16 cellular contexts compared by ENCODE assay signal in the genomic region with DNA sequence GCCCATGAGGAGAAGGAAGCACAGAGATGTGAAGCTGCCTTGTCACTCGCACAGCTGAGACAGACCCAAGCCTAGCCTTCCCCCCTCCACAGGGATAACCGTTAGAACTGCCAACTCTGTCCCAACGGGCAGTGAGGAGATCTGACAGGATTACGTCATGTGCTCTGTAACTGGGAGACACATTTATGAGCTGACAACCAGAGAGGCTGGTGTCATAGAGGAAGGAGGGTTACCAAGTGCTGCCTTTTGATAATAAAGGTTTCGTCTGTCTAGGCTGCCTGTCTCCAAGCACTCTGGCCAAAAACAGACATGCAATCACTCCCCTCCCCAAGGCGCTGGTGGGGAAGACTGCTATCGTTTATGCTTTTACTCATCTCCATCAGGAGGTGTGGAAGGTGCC.
DNase-seq lines count a peak whose midpoint lies in the region; ATAC-seq and TF ChIP-seq lines count a peak whose summit lies in the region.
"Had no signal": no experiment of that assay in that cellular context is flagged by ENCODE, and none has a peak within 500 bp of the region (broad histone marks: within the 10 kb centered on the region; RNA-seq: fewer than 3 reads in every experiment).

No MANE protein-coding gene starts in this region.

- no peak overlapping the region for H3K56ac ChIP-seq in mesendoderm (ENCODE audit: low read length)

- no peak overlapping the region for H2BK5ac ChIP-seq in mesendoderm (ENCODE audit: low read length)

- H2BK120ac ChIP-seq in mesendoderm (ENCODE audit: low read depth, low read length), result no peak overlapping the region

- no peak for ATAC-seq in GM18519 (IDR thresholded peaks at IDR 0.05; ENCODE audit: low FRiP score, unreplicated experiment)
- ATAC-seq in HG03139 (IDR thresholded peaks at IDR 0.05; ENCODE audit: unreplicated experiment), result no peak
- ATAC-seq: esophagus mucosa; stimulated activated memory B cell treated with anti-CD40 and anti-IgM and Interleukin-4, amounts not matched to agents 10 μg/mL and 1 μg/mL and 100 μg/mL, for 72 hours had no signal

- H3K4me1 ChIP-seq in BLaER1 (peaks cover 21% of the 10 kb centered on the region), esophagus squamous epithelium (peaks cover 0 to 16% (median 0%) of the 10 kb centered on the region in 3 donors), mesendoderm (ENCODE audit: control insufficient read depth, low read depth, low read length) (peaks cover 5% of the 10 kb centered on the region), breast epithelium (no peaks in the 10 kb centered on the region)

- intact Hi-C loops in esophagus squamous epithelium (cut with DNase I), result no loop called here
- intact Hi-C loops in breast epithelium (cut with DNase I; ENCODE audit: low total_unique reads), result no loop called here

- no peaks in the 10 kb centered on the region for H3K79me2 ChIP-seq in mesendoderm (ENCODE audit: control insufficient read depth, insufficient read depth, low read length)

- WGBS in esophagus squamous epithelium, 2 donors, result 55 to 59% methylated on average over 6 to 7 of the region's 7 CpGs
- no CpG with 5 or more reads among the region's 7 CpGs for WGBS in mesendoderm (ENCODE audit: extremely low coverage, insufficient coverage, low lambda C conversion rate)

- H3K9ac ChIP-seq in BLaER1 (0 out of 2 replicates have a peak overlapping the region, but pooled peaks have one; percentile 25), mesendoderm (ENCODE audit: low read length) (no peak overlapping the region)

- no peaks in the 10 kb centered on the region for H4K20me1 ChIP-seq in BLaER1

- no peaks in the 10 kb centered on the region for H3K79me1 ChIP-seq in mesendoderm (ENCODE audit: low read length)

- TF ChIP-seq CTCF in NB4 (IDR thresholded peaks at IDR 0.05; ENCODE audit: low read depth, low read length), result no peak
- no peak for TF ChIP-seq CTCF in esophagus squamous epithelium (IDR thresholded peaks at IDR 0.05)
- no peak for TF ChIP-seq CTCF in breast epithelium (IDR thresholded peaks at IDR 0.05)

- H3K27me3 ChIP-seq in BLaER1 (no peaks in the 10 kb centered on the region), esophagus squamous epithelium (no peaks in the 10 kb centered on the region), mesendoderm (ENCODE audit: insufficient read depth, low read length, poor library complexity) (no peaks in the 10 kb centered on the region), breast epithelium (peaks cover 0 to 7% of the 10 kb centered on the region in 2 donors)
- H3K27me3 ChIP-seq: vagina had no signal

- no peak overlapping the region for H2BK15ac ChIP-seq in mesendoderm (replicated peaks; ENCODE audit: low read depth)

- H3K23ac ChIP-seq in mesendoderm (ENCODE audit: low read length), result peak overlapping the region; percentile 24

- H3K27ac ChIP-seq in BLaER1 (0 out of 2 replicates have a peak overlapping the region, but pooled peaks have one; percentile 32), esophagus squamous epithelium (peak overlapping the region in 3 of 4 donors; percentile 36 to 59 (median 41)), mesendoderm (ENCODE audit: low read depth, low read length) (no peak overlapping the region), breast epithelium (no peak overlapping the region)
- H3K27ac ChIP-seq: vagina, VCaP had no signal

- TF ChIP-seq POLR2A in NB4 (IDR thresholded peaks at IDR 0.05; ENCODE audit: extremely low read depth, insufficient read length) (no peak), esophagus squamous epithelium (IDR thresholded peaks at IDR 0.05) (no peak), breast epithelium (IDR thresholded peaks at IDR 0.05) (no peak)

- H3K4me2 ChIP-seq in BLaER1 (peak overlapping the region; percentile 76), mesendoderm (ENCODE audit: low read length) (no peak overlapping the region)

- no peak overlapping the region for H3K4me3 ChIP-seq in BLaER1
- H3K4me3 ChIP-seq in NB4 (ENCODE audit: low read depth, low read length), result no peak overlapping the region
- H3K4me3 ChIP-seq in esophagus squamous epithelium, result no peak overlapping the region
- no peak overlapping the region for H3K4me3 ChIP-seq in mesendoderm (ENCODE audit: low read length)
- H3K4me3 ChIP-seq in breast epithelium, result no peak overlapping the region
- H3K4me3 ChIP-seq: vagina had no signal

- no peak overlapping the region for H3K4ac ChIP-seq in mesendoderm (ENCODE audit: low read depth, low read length)

- H3K9me3 ChIP-seq in BLaER1, result no peaks in the 10 kb centered on the region
- H3K9me3 ChIP-seq in esophagus squamous epithelium, result no peaks in the 10 kb centered on the region
- no peaks in the 10 kb centered on the region for H3K9me3 ChIP-seq in breast epithelium
- H3K9me3 ChIP-seq: vagina had no signal

- no peak overlapping the region for H4K8ac ChIP-seq in mesendoderm (ENCODE audit: low read depth, low read length)

- H2AK5ac ChIP-seq in mesendoderm (ENCODE audit: low read length), result no peak overlapping the region

- DNase-seq in NB4 (ENCODE audit: low read depth) (peak; percentile 48), esophagus squamous epithelium (lab: John Stamatoyannopoulos, UW) (no peak), mesendoderm (no peak), breast epithelium (ENCODE audit: low spot score in 2 of 2) (no peak), NCI-H187 (lab: John Stamatoyannopoulos, UW) (no peak)
- DNase-seq: AML-193; NCI-H1092 treated with DMSO at 0.1 percent for 48 hours; NCI-H510A; stimulated activated CD4-positive, alpha-beta T cell treated with anti-CD3 and anti-CD28 coated beads, Interleukin-4, amount 100 ng/mL, for 24 hours had no signal

- no peak overlapping the region for H4K5ac ChIP-seq in mesendoderm (ENCODE audit: low read length)

- no peak overlapping the region for H3K18ac ChIP-seq in mesendoderm (ENCODE audit: low read length)

- H3K36me3 ChIP-seq in BLaER1 (no peaks in the 10 kb centered on the region), esophagus squamous epithelium (no peaks in the 10 kb centered on the region), mesendoderm (ENCODE audit: control insufficient read depth, insufficient read depth, low read length) (no peaks in the 10 kb centered on the region), breast epithelium (no peaks in the 10 kb centered on the region)
- H3K36me3 ChIP-seq: vagina had no signal

Comparison
In these comparisons a context has a peak if more than half of its experiments do, and no peak if none do; other contexts are left out.
1. H3K27ac ChIP-seq: peak in BLaER1 (single experiment) and esophagus squamous epithelium (3 of 4); none in mesendoderm (single experiment) and breast epithelium (0 of 2).